In the genomic region with DNA sequence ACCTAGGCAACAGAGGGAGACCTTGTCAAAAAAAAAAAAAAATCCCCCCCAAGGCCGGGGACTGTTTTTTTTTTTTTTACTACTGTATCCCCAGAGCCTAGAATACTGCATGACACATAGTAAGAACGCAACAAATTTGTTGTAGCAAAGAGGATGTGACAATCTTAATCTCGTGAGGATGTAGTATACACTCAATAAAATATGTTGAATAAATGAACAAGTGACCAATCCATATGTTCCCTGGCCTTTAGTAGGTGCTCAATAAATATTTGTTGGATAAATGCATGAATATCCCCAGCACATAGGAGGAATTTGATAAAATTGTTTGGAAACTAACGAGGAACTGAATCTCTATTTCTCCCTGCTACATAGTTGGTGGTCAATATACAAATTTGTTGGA, we compare ENCODE assay signal across 28 cellular contexts.
"Had no signal": no experiment of that assay in that cellular context is flagged by ENCODE, and none has a peak within 500 bp of the region (broad histone marks: within the 10 kb centered on the region; RNA-seq: fewer than 3 reads in every experiment).

No MANE protein-coding gene starts in this region.

- FAIRE-seq: urothelium cell line had no signal

- H3K4me1 ChIP-seq: uterus had no signal

- H3K27ac Mint-ChIP-seq: stimulated activated effector memory CD8-positive, alpha-beta T cell treated with anti-CD3 and anti-CD28 coated beads, Interleukin-12 subunit alpha, Interleukin-12 subunit beta, amount 100 ng/mL, for 72 hours; stimulated activated memory B cell treated with anti-CD40 and anti-IgM and Interleukin-4, amounts not matched to agents 10 μg/mL and 1 μg/mL and 100 μg/mL, for 72 hours; stimulated activated naive B cell treated with anti-CD40 and anti-IgM and Interleukin-4, amounts not matched to agents 10 μg/mL and 1 μg/mL and 100 μg/mL, for 72 hours; stimulated activated naive CD8-positive, alpha-beta T cell treated with anti-CD3 and anti-CD28 coated beads, Interleukin-15, amount 100 ng/mL, for 72 hours; stimulated activated naive CD8-positive, alpha-beta T cell treated with anti-CD3 and anti-CD28 coated beads, Interleukin-15, Interleukin-2, amounts not matched to agents 100 ng/mL and 50 ng/mL, for 24 hours; type B pancreatic cell had no signal

- H3K4me3 ChIP-seq: stomach, suprapubic skin, testis, thoracic aorta, tibial artery, tibial nerve, transverse colon, upper lobe of left lung, upper lobe of right lung, uterus, vagina had no signal

- H3K9me3 ChIP-seq: stomach, suprapubic skin, testis, thoracic aorta, tibial artery, tibial nerve, transverse colon, upper lobe of left lung, upper lobe of right lung, uterus, vagina had no signal

- DNase-seq: stimulated activated CD4-positive, alpha-beta T cell treated with anti-CD3 and anti-CD28 coated beads, Interleukin-2, amount 100 ng/mL, for 48 hours; stimulated activated CD4-positive, alpha-beta T cell treated with anti-CD3 and anti-CD28 coated beads, Interleukin-4, amount 100 ng/mL, for 1 hour; stimulated activated CD4-positive, alpha-beta T cell treated with anti-CD3 and anti-CD28 coated beads, Interleukin-4, amount 100 ng/mL, for 24 hours; stimulated activated CD4-positive, alpha-beta T cell treated with anti-CD3 and anti-CD28 coated beads, Interleukin-4, amount 100 ng/mL, for 4 hours; stimulated activated CD8-positive, alpha-beta memory T cell treated with anti-CD3 and anti-CD28 coated beads, Interleukin-4, amount 100 ng/mL, for 48 hours; stimulated activated naive B cell treated with anti-CD40 and anti-IgM and Interleukin-4, amounts not matched to agents 10 μg/mL and 1 μg/mL and 100 μg/mL, for 72 hours; stimulated activated naive CD4-positive, alpha-beta T cell; stimulated activated naive CD4-positive, alpha-beta T cell treated with Interleukin-2 at 50 U/mL for 16 hours; stimulated activated naive CD8-positive, alpha-beta T cell treated with anti-CD3 and anti-CD28 coated beads, Interleukin-15, amount 100 ng/mL, for 72 hours; stimulated activated naive CD8-positive, alpha-beta T cell treated with anti-CD3 and anti-CD28 coated beads, Interleukin-15, Interleukin-2, amounts not matched to agents 100 U/mL and 50 U/mL, for 24 hours; stomach; substantia nigra; testis; tibial artery; transverse colon; trophoblast cell; upper lobe of left lung; upper lobe of right lung; uterus had no signal

- H3K36me3 ChIP-seq: stomach, suprapubic skin, thoracic aorta, tibial artery, transverse colon, upper lobe of left lung, upper lobe of right lung, uterus, vagina had no signal

- H3K9me3 Mint-ChIP-seq: stimulated activated effector memory CD8-positive, alpha-beta T cell treated with anti-CD3 and anti-CD28 coated beads, Interleukin-12 subunit alpha, Interleukin-12 subunit beta, amount 100 ng/mL, for 72 hours; stimulated activated memory B cell treated with anti-CD40 and anti-IgM and Interleukin-4, amounts not matched to agents 10 μg/mL and 1 μg/mL and 100 μg/mL, for 72 hours; stimulated activated naive CD8-positive, alpha-beta T cell treated with anti-CD3 and anti-CD28 coated beads, Interleukin-15, Interleukin-2, amounts not matched to agents 100 ng/mL and 50 ng/mL, for 24 hours had no signal

- H3K27me3 Mint-ChIP-seq: type B pancreatic cell had no signal

- H3K27ac ChIP-seq: stomach, suprapubic skin, testis, thoracic aorta, tibial artery, tibial nerve, transverse colon, upper lobe of left lung, upper lobe of right lung, uterus, vagina had no signal

- ATAC-seq: stimulated activated effector memory CD8-positive, alpha-beta T cell treated with anti-CD3 and anti-CD28 coated beads, Interleukin-12 subunit alpha, Interleukin-12 subunit beta, amount 100 ng/mL, for 72 hours; stimulated activated memory B cell treated with anti-CD40 and anti-IgM and Interleukin-4, amounts not matched to agents 10 μg/mL and 1 μg/mL and 100 μg/mL, for 72 hours; stimulated activated naive B cell treated with anti-CD40 and anti-IgM and Interleukin-4, amounts not matched to agents 10 μg/mL and 1 μg/mL and 100 μg/mL, for 72 hours; stimulated activated naive CD8-positive, alpha-beta T cell treated with anti-CD3 and anti-CD28 coated beads, Interleukin-15, amount 100 ng/mL, for 72 hours; stimulated activated naive CD8-positive, alpha-beta T cell treated with anti-CD3 and anti-CD28 coated beads, Interleukin-15, Interleukin-2, amounts not matched to agents 100 U/mL and 50 U/mL, for 24 hours; upper lobe of right lung had no signal

- H3K4me3 Mint-ChIP-seq: stimulated activated effector memory CD8-positive, alpha-beta T cell treated with anti-CD3 and anti-CD28 coated beads, Interleukin-12 subunit alpha, Interleukin-12 subunit beta, amount 100 ng/mL, for 72 hours; stimulated activated memory B cell treated with anti-CD40 and anti-IgM and Interleukin-4, amounts not matched to agents 10 μg/mL and 1 μg/mL and 100 μg/mL, for 72 hours; stimulated activated naive B cell treated with anti-CD40 and anti-IgM and Interleukin-4, amounts not matched to agents 10 μg/mL and 1 μg/mL and 100 μg/mL, for 72 hours; stimulated activated naive CD8-positive, alpha-beta T cell treated with anti-CD3 and anti-CD28 coated beads, Interleukin-15, amount 100 ng/mL, for 72 hours; stimulated activated naive CD8-positive, alpha-beta T cell treated with anti-CD3 and anti-CD28 coated beads, Interleukin-15, Interleukin-2, amounts not matched to agents 100 ng/mL and 50 ng/mL, for 24 hours; type B pancreatic cell had no signal

- H3K27me3 ChIP-seq: stomach, suprapubic skin, testis, tibial artery, tibial nerve, transverse colon, upper lobe of left lung, upper lobe of right lung, uterus, vagina had no signal

- H3K36me3 Mint-ChIP-seq: stimulated activated memory B cell treated with anti-CD40 and anti-IgM and Interleukin-4, amounts not matched to agents 10 μg/mL and 1 μg/mL and 100 μg/mL, for 72 hours; type B pancreatic cell had no signal
